21 cellular contexts compared by ENCODE assay signal in genomic region chr12:49889361-49890095, GRCh38. TPM values are rescaled to one million over a fixed set of nuclear protein-coding genes. Genes with fewer than 3 reads are reported as not detected.
A peak's percentile ranks its signal among the peaks of the same experiment; 100 is the strongest.
DNase-seq lines count a peak whose midpoint lies in the region; ATAC-seq and TF ChIP-seq lines count a peak whose summit lies in the region.
"Had no signal": no experiment of that assay in that cellular context is flagged by ENCODE, and none has a peak within 500 bp of the region (broad histone marks: within the 10 kb centered on the region; RNA-seq: fewer than 3 reads in every experiment).

No MANE protein-coding gene starts in this region.

- TF ChIP-seq CTCF in heart right ventricle (IDR thresholded peaks at IDR 0.05): no peak

- H2AFZ ChIP-seq in neuronal stem cell (ENCODE audit: low read length): no peak overlapping the region
- H2AFZ ChIP-seq: GM23248, PC-9 had no signal

- no peaks in the 10 kb centered on the region for H3K36me3 ChIP-seq in heart right ventricle
- no peaks in the 10 kb centered on the region for H3K36me3 ChIP-seq in neuronal stem cell (replicated peaks in 1 of 2; ENCODE audit: control insufficient read depth in 2 of 2, insufficient read depth in 2 of 2, low read length in 2 of 2)
- H3K36me3 ChIP-seq: BLaER1, HAP-1, SJSA1 had no signal

- no peaks in the 10 kb centered on the region for H3K79me1 ChIP-seq in neuronal stem cell (ENCODE audit: low read depth, low read length)

- H3K4me3 ChIP-seq in heart right ventricle (no peak overlapping the region), neuronal stem cell (ENCODE audit: low read length in 2 of 2) (no peak overlapping the region)
- H3K4me3 ChIP-seq: BLaER1, GM23248, HAP-1, PC-9, SJSA1 had no signal

- H3K23ac ChIP-seq in neuronal stem cell (ENCODE audit: low read depth, low read length, poor library complexity): no peak overlapping the region

- WGBS in heart right ventricle, 2 donors: 84 to 93% methylated on average over 10 of the region's 10 CpGs
- no CpG with 5 or more reads among the region's 10 CpGs for WGBS in neuronal stem cell (ENCODE audit: extremely low coverage in 2 of 2, insufficient read length in 2 of 2, insufficient replicate concordance in 1 of 2), 2 donors

- no peak overlapping the region for H2BK120ac ChIP-seq in neuronal stem cell (ENCODE audit: low read depth, low read length)

- no peak overlapping the region for H3K4ac ChIP-seq in neuronal stem cell (ENCODE audit: low read length)

- H2BK15ac ChIP-seq in neuronal stem cell (ENCODE audit: low read length): peak overlapping the region; percentile 71

- intact Hi-C loops in left ventricle myocardium superior (cut with micrococcal nuclease) (no loop called here), heart right ventricle (cut with DNase I) (loop anchor here in 1 of 10 donors (2.0 kb wide), 1 partner anchor 39 kb away; no protein-coding TSS in a partner anchor)

- H3K9ac ChIP-seq in neuronal stem cell (ENCODE audit: low read depth, low read length, poor library complexity): no peak overlapping the region
- H3K9ac ChIP-seq: BLaER1, GM23248 had no signal

- peak overlapping the region; percentile 4 for H3K14ac ChIP-seq in neuronal stem cell (ENCODE audit: low read length)

- peak; percentile 16 for DNase-seq in left ventricle myocardium superior
- no peak for DNase-seq in heart right ventricle
- DNase-seq in neuronal stem cell (ENCODE audit: low spot score): no peak
- no peak for DNase-seq in NCI-H774 (lab: John Stamatoyannopoulos, UW)
- no peak for DNase-seq in activated gamma-delta T cell (lab: John Stamatoyannopoulos, UW)
- DNase-seq in pons (ENCODE audit: low spot score): no peak
- DNase-seq: CD4-positive, CD25-positive, alpha-beta regulatory T cell; DND-41; GM23248; HFFc6; NCI-H1436 treated with DMSO at 0.1 percent for 48 hours; NCI-H187 treated with DMSO at 0.1 percent for 48 hours; NCI-H524; NCI-H748 treated with DMSO at 0.1 percent for 48 hours; PC-9 had no signal

- H3K9me3 ChIP-seq in heart right ventricle (no peaks in the 10 kb centered on the region), neuronal stem cell (replicated peaks in 1 of 2; ENCODE audit: control insufficient read depth in 2 of 2, insufficient read depth in 1 of 2, low read depth in 1 of 2, low read length in 2 of 2) (no peaks in the 10 kb centered on the region)
- H3K9me3 ChIP-seq: BLaER1, HAP-1, SJSA1 had no signal

- H3K27me3 ChIP-seq in heart right ventricle (peaks cover 0 to 25% (median 8%) of the 10 kb centered on the region in 7 donors), neuronal stem cell (ENCODE audit: control insufficient read depth in 3 of 3, insufficient read depth in 3 of 3, low read depth in 1 of 3, low read length in 3 of 3) (peaks cover 0 to 58% (median 0%) of the 10 kb centered on the region in 3 experiments)
- H3K27me3 ChIP-seq: BLaER1 had no signal

- ATAC-seq in left ventricle myocardium superior (no peak), heart right ventricle (no peak)
- ATAC-seq: Right ventricle myocardium inferior had no signal

- H3K27ac ChIP-seq in heart right ventricle (no peak overlapping the region), angular gyrus (ENCODE audit: low read depth, low read length) (peak overlapping the region; percentile 17), neuronal stem cell (replicated peaks; ENCODE audit: low read length) (no peak overlapping the region)
- H3K27ac ChIP-seq: BLaER1, GM23248, PC-9, SJSA1 had no signal

- no peak overlapping the region for H3K4me2 ChIP-seq in neuronal stem cell (ENCODE audit: insufficient read depth, low read length, poor library complexity, severe bottlenecking)
- H3K4me2 ChIP-seq: BLaER1, PC-9 had no signal

- no peak overlapping the region for H4K8ac ChIP-seq in neuronal stem cell (ENCODE audit: low read depth, low read length)

- no peaks in the 10 kb centered on the region for H3K4me1 ChIP-seq in heart right ventricle
- peaks cover 8% of the 10 kb centered on the region in 2 donors for H3K4me1 ChIP-seq in neuronal stem cell (ENCODE audit: control insufficient read depth in 2 of 2, insufficient read depth in 1 of 2, low read depth in 1 of 2, low read length in 2 of 2)
- H3K4me1 ChIP-seq: BLaER1, HAP-1, SJSA1 had no signal

- H4K91ac ChIP-seq in neuronal stem cell (ENCODE audit: low read depth, low read length, poor library complexity): no peak overlapping the region

- H2BK12ac ChIP-seq in neuronal stem cell (ENCODE audit: low read length): peak overlapping the region; percentile 75

- H2BK5ac ChIP-seq in neuronal stem cell (ENCODE audit: low read length): no peak overlapping the region

- peak overlapping the region; percentile 60 for H2AK5ac ChIP-seq in neuronal stem cell (ENCODE audit: low read depth, low read length)

- peak overlapping the region; percentile 75 for H3K18ac ChIP-seq in neuronal stem cell (ENCODE audit: low read length)

RNA-seq across cellular contexts. Expression of gene FAIM2, which starts 14.2 kb away (rescaled TPM):
- total RNA-seq in left ventricle myocardium superior (8.2 TPM), heart right ventricle (10 to 100 TPM in 1 of 10 donors, 1 to 10 TPM in 9; 1.2 to 11.3 (median 3.2) TPM)
- 10 to 100 TPM in 1 of 2 donors, 1 to 10 TPM in 1; 7.8 to 15.0 TPM for polyA plus RNA-seq in heart right ventricle
- 5.6 TPM for polyA plus RNA-seq in neuronal stem cell (2013, experiment 1 of 2)
- polyA plus RNA-seq in neuronal stem cell (2013, experiment 2 of 2): 4.9 TPM
- total RNA-seq: A172, PC-9, SJSA1 had no signal

RNA-seq across cellular contexts. Expression of gene BCDIN3D, which starts 46.6 kb away (rescaled TPM):
- total RNA-seq in left ventricle myocardium superior (2.7 TPM), heart right ventricle (1 to 10 TPM; 1.1 to 3.9 (median 2.4) TPM)
- 1 to 10 TPM; 2.0 TPM for polyA plus RNA-seq in heart right ventricle
- 5.6 TPM for polyA plus RNA-seq in neuronal stem cell (2013, experiment 1 of 2)
- polyA plus RNA-seq in neuronal stem cell (2013, experiment 2 of 2): 6.0 TPM
